Comparison of ENCODE assay signal across 8 cellular contexts in the genomic region with DNA sequence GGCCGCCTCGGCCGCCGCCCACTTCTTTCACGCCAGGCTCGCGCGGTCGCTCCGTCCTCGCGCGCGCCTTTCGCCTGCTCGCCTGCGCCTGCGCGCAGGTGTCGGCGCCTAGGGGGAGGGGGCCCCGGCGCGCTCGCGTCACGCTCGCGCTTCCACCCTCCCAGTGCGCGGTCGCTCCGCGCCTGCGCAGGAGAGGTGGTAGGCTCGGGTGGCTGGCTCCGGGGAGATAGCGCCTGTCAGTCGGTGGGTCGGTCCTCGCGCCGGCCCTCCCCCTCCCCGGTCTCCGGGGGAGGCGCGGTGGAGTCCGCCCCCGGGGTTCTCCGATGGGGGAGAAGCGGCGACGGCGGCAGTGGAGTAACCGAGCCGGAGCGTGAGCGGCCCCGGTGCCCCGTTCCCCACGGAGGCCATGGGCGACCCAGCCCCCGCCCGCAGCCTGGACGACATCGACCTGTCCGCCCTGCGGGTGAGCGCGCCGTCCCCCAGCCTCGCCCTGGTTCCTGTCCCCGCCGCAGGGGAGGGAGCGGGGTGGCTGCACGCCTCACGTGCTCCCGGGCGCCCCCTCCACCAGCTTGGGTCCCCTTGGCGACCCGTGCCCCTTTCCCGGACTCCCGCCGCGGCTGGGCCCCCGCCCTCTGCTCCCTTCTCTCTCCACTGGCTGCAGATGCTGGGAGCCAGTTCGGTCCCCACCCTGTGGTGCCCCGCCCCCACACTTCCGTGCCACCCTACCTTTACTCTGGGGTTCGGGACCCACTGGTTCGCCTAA. TPM values are rescaled to one million over a fixed set of nuclear protein-coding genes. Genes with fewer than 3 reads are reported as not detected.
DNase-seq lines count a peak whose midpoint lies in the region; ATAC-seq, FAIRE-seq and TF ChIP-seq lines count a peak whose summit lies in the region.

Gene MINK1 (plus strand): TSS at position 163 of the 763 bp plus-strand sequence. CDS start 244 bp downstream, at position 407.

- H3K36me3 ChIP-seq in prostate gland: no peaks in the 10 kb centered on the region

- no peaks in the 10 kb centered on the region for H3K4me1 ChIP-seq in prostate gland (replicated peaks)

- H3K27ac Mint-ChIP-seq in T-helper 1 cell treated with Interleukin-12 subunit alpha and Interleukin-12 subunit beta and Interleukin-4 antibody, amounts not matched to agents 30 μg/mL and 1 μg/mL, for 36 hours: peak within 1 kb of the TSS; percentile 92

- peaks cover 5% of the 10 kb centered on the region for H3K27me3 Mint-ChIP-seq in T-helper 1 cell treated with Interleukin-12 subunit alpha and Interleukin-12 subunit beta and Interleukin-4 antibody, amounts not matched to agents 30 μg/mL and 1 μg/mL, for 36 hours (ENCODE audit: low read depth)

- TF ChIP-seq POLR2A in GM12891 (IDR thresholded peaks at IDR 0.05; ENCODE audit: low read depth, low read length) (no peak), prostate gland (IDR thresholded peaks at IDR 0.05) (peak; percentile 97)

- peak within 1 kb of the TSS; percentile 91 for H3K4me3 Mint-ChIP-seq in T-helper 1 cell treated with Interleukin-12 subunit alpha and Interleukin-12 subunit beta and Interleukin-4 antibody, amounts not matched to agents 30 μg/mL and 1 μg/mL, for 36 hours

- peak; percentile 94 for ATAC-seq in HG02678 (IDR thresholded peaks at IDR 0.05; ENCODE audit: unreplicated experiment)
- ATAC-seq in left cardiac atrium: peak; percentile 97 to 98

- peaks cover 29% of the 10 kb centered on the region for H3K4me1 Mint-ChIP-seq in T-helper 1 cell treated with Interleukin-12 subunit alpha and Interleukin-12 subunit beta and Interleukin-4 antibody, amounts not matched to agents 30 μg/mL and 1 μg/mL, for 36 hours (ENCODE audit: low read depth)

- peak in 1 of 4 experiments; percentile 8 for TF ChIP-seq CTCF in prostate gland (IDR thresholded peaks at IDR 0.05)

- H3K27me3 ChIP-seq in prostate gland (replicated peaks; ENCODE audit: insufficient read depth): no peaks in the 10 kb centered on the region

- no peaks in the 10 kb centered on the region for H3K9me3 Mint-ChIP-seq in T-helper 1 cell treated with Interleukin-12 subunit alpha and Interleukin-12 subunit beta and Interleukin-4 antibody, amounts not matched to agents 30 μg/mL and 1 μg/mL, for 36 hours

- WGBS in prostate gland: under 1% methylated on average over 62 of the region's 91 CpGs

- peak within 1 kb of the TSS; percentile 83 to 90 for H3K27ac ChIP-seq in prostate gland

- intact Hi-C loops in left cardiac atrium (cut with DNase I): no loop called here
- intact Hi-C loops in prostate gland (cut with DNase I): no loop called here

- H3K36me3 Mint-ChIP-seq in T-helper 1 cell treated with Interleukin-12 subunit alpha and Interleukin-12 subunit beta and Interleukin-4 antibody, amounts not matched to agents 30 μg/mL and 1 μg/mL, for 36 hours (ENCODE audit: low read depth): peaks cover 6% of the 10 kb centered on the region

- peak; percentile 97 for FAIRE-seq in GM12891 (lab: Jason Lieb, UNC)

- H3K4me3 ChIP-seq in prostate gland: peak within 1 kb of the TSS; percentile 82 to 95

- peak; percentile 99 for DNase-seq in GM12891 (ENCODE audit: insufficient read length, low spot score)
- DNase-seq in NCI-H1417 (lab: John Stamatoyannopoulos, UW): peak; percentile 88 to 93 (median 93)
- DNase-seq in amniotic stem cell (lab: John Stamatoyannopoulos, UW): peak; percentile 72
- DNase-seq in left cardiac atrium: peak; percentile 91
- peak; percentile 89 for DNase-seq in prostate gland (ENCODE audit: low spot score)
- peak; percentile 88 for DNase-seq in ureter (ENCODE audit: low spot score)

- H3K9me3 ChIP-seq in prostate gland: no peaks in the 10 kb centered on the region

TF ChIP-seq in GM12891, 5 proteins besides CTCF, POLR2A, EP300 and RAD21:
- TF ChIP-seq TAF1 (IDR thresholded peaks at IDR 0.05; ENCODE audit: low read depth, low read length): no peak
- 0 out of 2 replicates have a peak, but pooled peaks have one; percentile 4 for TF ChIP-seq SPI1 (IDR thresholded peaks at IDR 0.05; ENCODE audit: low read depth, low read length)
- TF ChIP-seq PAX5 (IDR thresholded peaks at IDR 0.05; ENCODE audit: insufficient read depth, low read length, severe bottlenecking): peak; percentile 85
- TF ChIP-seq POLR2AphosphoS5 (IDR thresholded peaks at IDR 0.05; ENCODE audit: low read depth, low read length): peak; percentile 36; the same call in 1 of the 2 replicates
- 0 out of 2 replicates have a peak, but pooled peaks have one; percentile 22 for TF ChIP-seq POU2F2 (IDR thresholded peaks at IDR 0.05; ENCODE audit: low read depth, low read length)
TF ChIP-seq in GM12891: peak in this region for 4.

RNA-seq across cellular contexts. Expression of gene MINK1, which starts in this region (rescaled TPM):
- polyA plus RNA-seq in GM12891 (2012; ENCODE audit: low read depth, missing spikeins): 38.9 TPM
- total RNA-seq in left cardiac atrium (10 to 100 TPM; 40.1 to 42.2 TPM), prostate gland (100 to 1,000 TPM in 1 of 2 donors, 10 to 100 TPM in 1; 53.0 to 136 TPM), ureter (119 TPM)

Comparison
In these comparisons a context has a peak if more than half of its experiments do, and no peak if none do; other contexts are left out.
1. Peak in every context shown above with its lines: DNase-seq, ATAC-seq, H3K4me3 ChIP-seq and H3K27ac ChIP-seq.